Comparison of ENCODE assay signal across 18 cellular contexts in the genomic region with DNA sequence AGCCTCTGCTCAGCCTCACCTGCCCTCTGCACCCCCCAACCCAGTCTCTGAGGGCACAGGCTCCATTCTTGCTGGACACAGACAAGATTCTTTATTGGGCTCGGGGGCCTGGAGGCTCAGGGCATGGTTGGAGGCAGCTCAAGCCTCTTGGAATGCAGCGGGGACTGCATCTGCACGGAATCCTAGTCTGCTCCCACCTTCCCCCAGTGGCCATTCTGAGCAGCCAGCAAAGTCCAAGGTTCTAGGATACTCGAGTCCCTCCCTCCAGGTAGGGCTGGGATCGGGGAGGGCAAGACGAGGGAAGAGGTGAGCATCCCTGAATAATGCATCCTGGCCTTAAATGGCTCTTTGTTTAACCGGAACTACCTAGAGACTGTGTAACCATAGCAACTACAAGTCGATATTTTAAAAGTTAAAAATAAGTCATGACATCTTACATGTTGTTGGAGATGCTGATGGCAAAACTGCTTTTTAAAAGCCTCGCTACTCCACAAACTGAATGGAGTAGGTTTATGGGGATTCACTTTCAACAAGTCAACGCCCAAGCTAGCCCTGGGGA. TPM values are rescaled to one million over a fixed set of nuclear protein-coding genes. Genes with fewer than 3 reads are reported as not detected.
"Had no signal": no experiment of that assay in that cellular context is flagged by ENCODE, and none has a peak within 500 bp of the region (broad histone marks: within the 10 kb centered on the region; RNA-seq: fewer than 3 reads in every experiment).

No MANE protein-coding gene starts in this region.

- DNase-seq: activated CD4-positive, alpha-beta T cell treated with anti-CD3 and anti-CD28 coated beads, Interleukin-2, amount 50 U/mL, for 48 hours; activated effector memory CD4-positive, alpha-beta T cell treated with anti-CD3 and anti-CD28 coated beads, Interleukin-2, amount 50 U/mL, for 16 hours; activated T-cell treated with anti-CD3 and anti-CD28 coated beads, Interleukin-2, amount 50 U/mL, for 48 hours; central memory CD4-positive, alpha-beta T cell; colonic mucosa; esophagus squamous epithelium; nucleus accumbens; small intestine; stimulated activated CD4-positive, alpha-beta T cell treated with anti-CD3 and anti-CD28 coated beads, Interleukin-4, amount 100 ng/mL, for 24 hours; stimulated activated naive CD4-positive, alpha-beta T cell; tibial artery had no signal

- ATAC-seq: activated naive CD4-positive, alpha-beta T cell treated with anti-CD3 and anti-CD28 coated beads, Interleukin-2, amount 50 U/mL, for 72 hours had no signal

- H3K4me3 ChIP-seq: colonic mucosa, esophagus squamous epithelium, hepatocyte, right atrium auricular region, tibial artery had no signal

RNA-seq across cellular contexts. Expression of a gene that starts 10.7 kb away (rescaled TPM):
- total RNA-seq: hepatocyte, subcutaneous adipose tissue had no signal

RNA-seq across cellular contexts. Expression of a gene that starts 54.9 kb away (rescaled TPM):
- total RNA-seq: activated naive CD4-positive, alpha-beta T cell treated with anti-CD3 and anti-CD28 coated beads, Interleukin-2, amount 50 U/mL, for 72 hours; fibroblast of villous mesenchyme; glomerular endothelial cell; T-helper 1 cell treated with Interleukin-12 subunit alpha and Interleukin-12 subunit beta and Interleukin-4 antibody, amounts not matched to agents 30 ng/mL and 1 ng/mL, for 36 hours had no signal
